ENCODE assay signal across 18 cellular contexts in the genomic region with DNA sequence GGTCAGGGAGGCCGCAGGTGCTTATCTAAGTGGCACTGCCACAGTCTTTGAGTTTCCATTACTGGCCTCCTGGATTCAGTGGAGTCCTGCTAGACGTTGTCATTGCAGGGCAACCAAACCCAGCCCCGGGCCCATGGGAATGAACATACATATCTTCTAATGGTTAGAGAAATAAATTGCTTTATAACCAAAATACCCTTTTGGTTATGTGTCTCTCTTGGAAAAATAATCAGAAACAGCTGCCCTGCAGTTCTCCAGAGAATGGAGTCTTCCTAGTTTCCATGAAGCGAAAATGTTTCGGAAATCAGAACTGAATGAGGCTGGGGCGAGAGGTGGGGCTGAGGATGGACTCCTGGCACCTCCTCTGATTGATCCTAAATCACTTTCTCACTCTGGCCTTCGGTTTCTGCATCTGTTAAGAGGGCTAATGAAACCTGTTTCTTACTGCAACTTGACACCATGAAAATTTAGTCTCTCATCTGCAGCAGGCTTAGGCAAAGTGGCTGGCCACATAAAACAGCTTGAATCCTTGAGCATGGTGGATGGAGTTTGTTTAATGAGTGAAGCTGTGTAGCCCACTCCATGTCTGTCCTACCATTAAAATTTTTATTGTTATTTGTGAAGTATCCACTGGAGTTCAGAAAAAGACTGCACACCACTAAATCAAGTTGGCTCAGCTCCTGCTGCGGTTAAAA.
A peak's percentile ranks its signal among the peaks of the same experiment; 100 is the strongest.
DNase-seq lines count a peak whose midpoint lies in the region; FAIRE-seq and TF ChIP-seq lines count a peak whose summit lies in the region.
"Had no signal": no experiment of that assay in that cellular context is flagged by ENCODE, and none has a peak within 500 bp of the region (broad histone marks: within the 10 kb centered on the region; RNA-seq: fewer than 3 reads in every experiment).

No MANE protein-coding gene starts in this region.

- H3K79me2 ChIP-seq in SU-DHL-6 (ENCODE audit: insufficient read depth, low read length): no peaks in the 10 kb centered on the region

- H3K4me3 ChIP-seq in SU-DHL-6 (ENCODE audit: insufficient read depth, low read length, poor library complexity, severe bottlenecking): no peak overlapping the region
- H3K4me3 ChIP-seq: left lung, thyroid gland had no signal

- H3K36me3 Mint-ChIP-seq in osteocyte (ENCODE audit: unreplicated experiment): peaks cover 3% of the 10 kb centered on the region
- H3K36me3 Mint-ChIP-seq: naive thymus-derived CD8-positive, alpha-beta T cell had no signal

- FAIRE-seq in GM12892 (lab: Jason Lieb, UNC): no peak

- H3K27ac ChIP-seq in SU-DHL-6 (ENCODE audit: low read depth, low read length): peak overlapping the region; percentile 99
- H3K27ac ChIP-seq: left lung, thyroid gland had no signal

- H3K36me3 ChIP-seq in SU-DHL-6 (ENCODE audit: low read length): no peaks in the 10 kb centered on the region
- H3K36me3 ChIP-seq: left lung, thyroid gland had no signal

- peak overlapping the region; percentile 81 for H3K27ac Mint-ChIP-seq in osteocyte (ENCODE audit: unreplicated experiment)
- H3K27ac Mint-ChIP-seq: activated B cell treated with CpG ODN at 0.5 μM for 24 hours; naive thymus-derived CD8-positive, alpha-beta T cell had no signal

- DNase-seq in NCI-H524 (lab: John Stamatoyannopoulos, UW) (peak; percentile 7 to 65), NCI-H524 treated with DMSO at 0.1 percent for 48 hours (lab: John Stamatoyannopoulos, UW) (no peak), NCI-H1105 treated with DMSO at 0.1 percent for 48 hours (lab: John Stamatoyannopoulos, UW) (peak; percentile 50), osteocyte (ENCODE audit: extremely low spot score, unreplicated experiment) (no peak), GM12892 (ENCODE audit: insufficient read length) (no peak), retina (no peak)
- DNase-seq in stimulated activated CD8-positive, alpha-beta memory T cell treated with anti-CD3 and anti-CD28 coated beads, Interleukin-4, amount 100 ng/mL, for 48 hours: no peak
- DNase-seq: ACHN; activated B cell treated with CpG ODN at 0.5 μM for 24 hours; dermis blood vessel endothelial cell; erythroblast; left lung; NCI-H1694 treated with DMSO at 0.1 percent for 48 hours; stimulated activated CD4-positive, alpha-beta T cell treated with anti-CD3 and anti-CD28 coated beads, Interleukin-2, amount 100 ng/mL, for 24 hours; SW 1271; thyroid gland had no signal

- H3K9me2 ChIP-seq in SU-DHL-6 (replicated peaks; ENCODE audit: insufficient read depth, low read length): no peaks in the 10 kb centered on the region

- TF ChIP-seq POLR2A in GM12892 (IDR thresholded peaks at IDR 0.05; ENCODE audit: low read depth, low read length): no peak

- H3F3A ChIP-seq in SU-DHL-6 (ENCODE audit: insufficient read depth): peaks cover 51% of the 10 kb centered on the region

- peak overlapping the region; percentile 60 for H2AFZ ChIP-seq in SU-DHL-6 (ENCODE audit: low read depth, low read length, severe bottlenecking)

- peak overlapping the region; percentile 7; the same call in 1 of the 2 replicates for H3K9ac ChIP-seq in SU-DHL-6 (ENCODE audit: low read length)

- H3K9me3 Mint-ChIP-seq in osteocyte (ENCODE audit: unreplicated experiment): no peaks in the 10 kb centered on the region
- H3K9me3 Mint-ChIP-seq: activated B cell treated with CpG ODN at 0.5 μM for 24 hours had no signal

- no peaks in the 10 kb centered on the region for H3K27me3 ChIP-seq in SU-DHL-6 (ENCODE audit: low read length)
- H3K27me3 ChIP-seq: left lung, thyroid gland had no signal

- H3K4me1 Mint-ChIP-seq in osteocyte (ENCODE audit: unreplicated experiment): peaks cover 69% of the 10 kb centered on the region

- no peaks in the 10 kb centered on the region for H4K20me1 ChIP-seq in SU-DHL-6 (ENCODE audit: low read depth, low read length)

- H3K4me3 Mint-ChIP-seq in osteocyte (ENCODE audit: unreplicated experiment): no peak overlapping the region
- H3K4me3 Mint-ChIP-seq: activated B cell treated with CpG ODN at 0.5 μM for 24 hours; naive thymus-derived CD8-positive, alpha-beta T cell had no signal

- TF ChIP-seq CTCF in SU-DHL-6 (IDR thresholded peaks at IDR 0.05; ENCODE audit: insufficient read depth, low read length, poor library complexity, severe bottlenecking): no peak
- no peak for TF ChIP-seq CTCF in osteocyte (IDR thresholded peaks at IDR 0.05)

- H3K27me3 Mint-ChIP-seq in osteocyte (ENCODE audit: unreplicated experiment): no peaks in the 10 kb centered on the region
- H3K27me3 Mint-ChIP-seq: activated B cell treated with CpG ODN at 0.5 μM for 24 hours had no signal

- no peaks in the 10 kb centered on the region for H3K9me3 ChIP-seq in SU-DHL-6 (ENCODE audit: insufficient read depth, low read length)
- H3K9me3 ChIP-seq: thyroid gland had no signal

- peak overlapping the region; percentile 11 for H3K4me2 ChIP-seq in SU-DHL-6 (ENCODE audit: low read depth, low read length, poor library complexity, severe bottlenecking)

Comparison
In these comparisons a context has a peak if more than half of its experiments do, and no peak if none do; other contexts are left out.
1. DNase-seq: peak in NCI-H524 (2 of 2) and NCI-H1105 treated with DMSO at 0.1 percent for 48 hours (single experiment); none in NCI-H524 treated with DMSO at 0.1 percent for 48 hours (single experiment), osteocyte (single experiment), stimulated activated CD8-positive, alpha-beta memory T cell treated with anti-CD3 and anti-CD28 coated beads, Interleukin-4, amount 100 ng/mL, for 48 hours (single experiment), GM12892 (single experiment) and retina (single experiment).